In the genomic region with DNA sequence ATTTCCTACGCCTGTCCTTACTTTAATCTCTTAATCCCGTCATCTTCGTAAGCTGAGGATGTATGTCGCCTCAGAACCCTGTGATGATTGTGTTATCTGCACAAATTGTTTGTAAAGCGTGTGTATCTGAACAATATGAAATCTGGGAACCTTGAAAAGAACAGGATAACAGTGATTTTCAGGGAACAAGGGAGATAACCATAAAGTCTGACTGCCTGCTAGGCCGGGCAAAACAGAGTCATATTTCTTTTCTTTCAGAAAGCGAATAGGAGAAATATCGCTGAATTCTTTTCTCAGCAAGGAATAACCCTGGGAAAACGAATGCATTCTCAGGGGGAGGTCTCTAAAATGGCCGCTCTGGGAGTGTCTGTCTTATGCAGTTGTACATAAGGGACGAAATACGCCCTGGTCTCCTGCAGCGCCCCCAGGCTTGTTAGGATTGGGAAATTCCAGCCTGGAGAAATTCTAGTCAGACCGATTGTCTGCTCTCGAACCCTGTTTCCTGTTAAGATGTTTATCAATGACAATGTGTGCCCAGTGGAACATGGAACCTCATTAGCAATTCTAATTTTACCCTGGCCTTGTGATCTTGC, we compare ENCODE assay signal across 6 cellular contexts. TPM values are rescaled to one million over a fixed set of nuclear protein-coding genes. Genes with fewer than 3 reads are reported as not detected.
"Had no signal": no experiment of that assay in that cellular context is flagged by ENCODE, and none has a peak within 500 bp of the region (broad histone marks: within the 10 kb centered on the region; RNA-seq: fewer than 3 reads in every experiment).

No MANE protein-coding gene starts in this region.

RNA-seq across cellular contexts. Expression of a gene that starts 8.5 kb away (rescaled TPM):
- total RNA-seq: GM23338, H1, H9, HFFc6, HT1080, IMR-90 had no signal
- polyA plus RNA-seq: GM23338, H1, IMR-90 had no signal

RNA-seq across cellular contexts. Expression of a gene that starts 13.8 kb away (rescaled TPM):
- total RNA-seq: GM23338, H1, H9, HFFc6, HT1080, IMR-90 had no signal
- polyA plus RNA-seq: GM23338, H1, IMR-90 had no signal

RNA-seq across cellular contexts. Expression of a gene that starts 34.2 kb away (rescaled TPM):
- total RNA-seq: GM23338, H1, H9, HFFc6, HT1080, IMR-90 had no signal
- polyA plus RNA-seq: GM23338, H1, IMR-90 had no signal

RNA-seq across cellular contexts. Expression of a gene that starts 37.7 kb away (rescaled TPM):
- total RNA-seq: GM23338, H1, H9, HFFc6, HT1080, IMR-90 had no signal
- polyA plus RNA-seq: GM23338, H1, IMR-90 had no signal

RNA-seq across cellular contexts. Expression of a gene that starts 41.0 kb away (rescaled TPM):
- total RNA-seq: GM23338, H1, H9, HFFc6, HT1080, IMR-90 had no signal
- polyA plus RNA-seq: GM23338, H1, IMR-90 had no signal
